ENCODE assay signal across 8 cellular contexts in genomic region chr5:1105350-1106265, GRCh38. TPM values are rescaled to one million over a fixed set of nuclear protein-coding genes. Genes with fewer than 3 reads are reported as not detected.
DNase-seq lines count a peak whose midpoint lies in the region; ATAC-seq and TF ChIP-seq lines count a peak whose summit lies in the region.

No MANE protein-coding gene starts in this region.

- H3K4me1 ChIP-seq in muscle layer of duodenum (ENCODE audit: control insufficient read depth in 1 of 2, insufficient read depth in 2 of 2, low read length in 2 of 2): peaks cover 37 to 73% of the 10 kb centered on the region in 2 donors
- peaks cover under 1% of the 10 kb centered on the region for H3K4me1 ChIP-seq in osteoblast (ENCODE audit: insufficient read depth, low read length)

- ATAC-seq in GM19438 (IDR thresholded peaks at IDR 0.05; ENCODE audit: low read depth, unreplicated experiment) (peak; percentile 58), GM19455 (IDR thresholded peaks at IDR 0.05; ENCODE audit: unreplicated experiment) (no peak), GM18520 (IDR thresholded peaks at IDR 0.05; ENCODE audit: unreplicated experiment) (no peak)

- H2AFZ ChIP-seq in osteoblast (ENCODE audit: low read length): no peak overlapping the region

- peaks cover 59% of the 10 kb centered on the region for H3K4me1 Mint-ChIP-seq in activated T-helper 2 cell treated with anti-CD3 and anti-CD28 coated beads, Interferon-gamma antibody, Interleukin-2, Interleukin-4, amounts not matched to agents 10 μg/mL and 5 μg/mL and 100 μg/mL, durations not matched to agents 14 hours and 24 hours and 36 hours (ENCODE audit: low read depth)

- peak; percentile 63 for DNase-seq in KG1 (lab: John Stamatoyannopoulos, UW)
- DNase-seq in activated T-helper 2 cell treated with anti-CD3 and anti-CD28 coated beads, Interferon-gamma antibody, Interleukin-2, Interleukin-4, amounts not matched to agents 10 μg/mL and 5 μg/mL and 100 μg/mL, durations not matched to agents 14 hours and 24 hours and 36 hours (ENCODE audit: low spot score): peak; percentile 79
- no peak for DNase-seq in osteoblast (ENCODE audit: insufficient read length, low spot score, missing footprints)
- DNase-seq in NCI-H128 (lab: John Stamatoyannopoulos, UW; ENCODE audit: unreplicated experiment): no peak

- H4K20me1 ChIP-seq in osteoblast (ENCODE audit: insufficient read depth, low read length): peaks cover 25% of the 10 kb centered on the region

- intact Hi-C loops in activated T-helper 2 cell treated with anti-CD3 and anti-CD28 coated beads, Interferon-gamma antibody, Interleukin-2, Interleukin-4, amounts not matched to agents 10 μg/mL and 5 μg/mL and 100 μg/mL, durations not matched to agents 14 hours and 24 hours and 36 hours (cut with micrococcal nuclease): loop anchor here (5.0 kb wide), 2 partner anchors 98 to 493 kb away; partner anchors contain the start of genes CEP72 and NKD2

- H3K27me3 ChIP-seq in muscle layer of duodenum (ENCODE audit: low read depth, low read length) (no peaks in the 10 kb centered on the region), osteoblast (ENCODE audit: insufficient read depth, low read length) (no peaks in the 10 kb centered on the region)

- peaks cover 18% of the 10 kb centered on the region for H3K36me3 Mint-ChIP-seq in activated T-helper 2 cell treated with anti-CD3 and anti-CD28 coated beads, Interferon-gamma antibody, Interleukin-2, Interleukin-4, amounts not matched to agents 10 μg/mL and 5 μg/mL and 100 μg/mL, durations not matched to agents 14 hours and 24 hours and 36 hours (ENCODE audit: low read depth)

- H3K9me3 Mint-ChIP-seq in activated T-helper 2 cell treated with anti-CD3 and anti-CD28 coated beads, Interferon-gamma antibody, Interleukin-2, Interleukin-4, amounts not matched to agents 10 μg/mL and 5 μg/mL and 100 μg/mL, durations not matched to agents 14 hours and 24 hours and 36 hours: no peaks in the 10 kb centered on the region

- no peak overlapping the region for H3K4me2 ChIP-seq in osteoblast (ENCODE audit: insufficient read depth, low read length)

- H3K27ac ChIP-seq in muscle layer of duodenum (ENCODE audit: low read length): peak overlapping the region; percentile 45
- no peak overlapping the region for H3K27ac ChIP-seq in osteoblast (ENCODE audit: low read depth, low read length)

- H3K27ac Mint-ChIP-seq in activated T-helper 2 cell treated with anti-CD3 and anti-CD28 coated beads, Interferon-gamma antibody, Interleukin-2, Interleukin-4, amounts not matched to agents 10 μg/mL and 5 μg/mL and 100 μg/mL, durations not matched to agents 14 hours and 24 hours and 36 hours: peak overlapping the region; percentile 90

- no peaks in the 10 kb centered on the region for H3K9me3 ChIP-seq in muscle layer of duodenum (ENCODE audit: control insufficient read depth in 1 of 2, low read length in 2 of 2)
- no peaks in the 10 kb centered on the region for H3K9me3 ChIP-seq in osteoblast (ENCODE audit: low read depth, low read length)

- H3K27me3 Mint-ChIP-seq in activated T-helper 2 cell treated with anti-CD3 and anti-CD28 coated beads, Interferon-gamma antibody, Interleukin-2, Interleukin-4, amounts not matched to agents 10 μg/mL and 5 μg/mL and 100 μg/mL, durations not matched to agents 14 hours and 24 hours and 36 hours (ENCODE audit: low read depth): no peaks in the 10 kb centered on the region

- no peaks in the 10 kb centered on the region for H3K36me3 ChIP-seq in muscle layer of duodenum (ENCODE audit: control insufficient read depth in 1 of 2, insufficient read depth in 2 of 2, low read length in 2 of 2)
- H3K36me3 ChIP-seq in osteoblast (ENCODE audit: insufficient read depth, low read length): no peaks in the 10 kb centered on the region

- TF ChIP-seq CTCF in osteoblast (IDR thresholded peaks at IDR 0.05; ENCODE audit: extremely low read depth, low read depth, low read length): no peak

- H3K4me3 Mint-ChIP-seq in activated T-helper 2 cell treated with anti-CD3 and anti-CD28 coated beads, Interferon-gamma antibody, Interleukin-2, Interleukin-4, amounts not matched to agents 10 μg/mL and 5 μg/mL and 100 μg/mL, durations not matched to agents 14 hours and 24 hours and 36 hours (ENCODE audit: low read depth): peak overlapping the region; percentile 78

- H3K4me3 ChIP-seq in muscle layer of duodenum (ENCODE audit: low read depth in 1 of 2, low read length in 2 of 2): no peak overlapping the region
- H3K4me3 ChIP-seq in osteoblast (ENCODE audit: insufficient read depth, low read length): no peak overlapping the region

- no peaks in the 10 kb centered on the region for H3K79me2 ChIP-seq in osteoblast (ENCODE audit: insufficient read depth, low read length)

RNA-seq across cellular contexts. Expression of gene SLC12A7, which starts 6.3 kb away (rescaled TPM):
- total RNA-seq in activated T-helper 2 cell treated with anti-CD3 and anti-CD28 coated beads, Interferon-gamma antibody, Interleukin-2, Interleukin-4, amounts not matched to agents 10 μg/mL and 5 μg/mL and 100 μg/mL, durations not matched to agents 14 hours and 24 hours and 36 hours: 31.1 and 31.9 TPM in 2 replicates
- total RNA-seq in osteoblast: 6.9 and 8.0 TPM in 2 replicates

Comparison
In these comparisons a context has a peak if more than half of its experiments do, and no peak if none do; other contexts are left out.
1. DNase-seq: peak in KG1 (single experiment) and activated T-helper 2 cell treated with anti-CD3 and anti-CD28 coated beads, Interferon-gamma antibody, Interleukin-2, Interleukin-4, amounts not matched to agents 10 μg/mL and 5 μg/mL and 100 μg/mL, durations not matched to agents 14 hours and 24 hours and 36 hours (single experiment); none in osteoblast (single experiment) and NCI-H128 (single experiment).